Comparison of ENCODE assay signal across 34 cellular contexts in genomic region chr4:114398386-114398785, GRCh38.
"Had no signal": no experiment of that assay in that cellular context is flagged by ENCODE, and none has a peak within 500 bp of the region (broad histone marks: within the 10 kb centered on the region; RNA-seq: fewer than 3 reads in every experiment).

No MANE protein-coding gene starts in this region.

- H3K79me2 ChIP-seq: parathyroid adenoma had no signal

- DNase-seq: activated CD4-positive, alpha-beta memory T cell treated with anti-CD3 and anti-CD28 coated beads for 36 hours; activated CD4-positive, alpha-beta T cell treated with anti-CD3 and anti-CD28 coated beads, Interleukin-2, amount 10 ng/mL, durations not matched to agents 24 days and 14 days; activated CD4-positive, CD25-positive, alpha-beta regulatory T cell treated with anti-CD3 and anti-CD28 coated beads, Interleukin-2, amount 50 U/mL, for 72 hours; activated CD8-positive, alpha-beta memory T cell treated with anti-CD3 and anti-CD28 coated beads, Interleukin-2, amount 50 U/mL, for 4 hours; activated effector memory CD4-positive, alpha-beta T cell treated with anti-CD3 and anti-CD28 coated beads, Interleukin-2, amount 50 U/mL, for 16 hours; activated naive CD4-positive, alpha-beta T cell treated with anti-CD3 and anti-CD28 coated beads for 36 hours; activated naive CD8-positive, alpha-beta T cell treated with anti-CD3 and anti-CD28 coated beads for 36 hours; activated T-cell treated with anti-CD3 and anti-CD28 coated beads, Interleukin-2, amount 50 U/mL, for 1 hour; adrenal gland; cerebellar nuclear complex; colonic mucosa; effector CD8-positive, alpha-beta T cell; glutamatergic neuron; kidney; left ventricle myocardium inferior; occipital lobe; psoas muscle; stimulated activated CD4-positive, alpha-beta T cell treated with anti-CD3 and anti-CD28 coated beads, Interleukin-15, amount 100 ng/mL, for 24 hours; stimulated activated CD4-positive, alpha-beta T cell treated with anti-CD3 and anti-CD28 coated beads, Interleukin-2, amount 100 ng/mL, for 24 hours; stimulated activated naive B cell treated with anti-CD40 and anti-IgM and Interleukin-4, amounts not matched to agents 10 μg/mL and 1 μg/mL and 100 μg/mL, for 72 hours; stomach; T-helper 17 cell; T1000 had no signal

- H3K27ac ChIP-seq: adrenal gland, ascending aorta, cardiac muscle cell, colonic mucosa, epithelial cell of prostate, left ventricle myocardium inferior, parathyroid adenoma, psoas muscle, right atrium auricular region, stomach, thyroid gland, upper lobe of left lung, vagina had no signal

- H3K9me3 ChIP-seq: adrenal gland, ascending aorta, colonic mucosa, left ventricle myocardium inferior, psoas muscle, right atrium auricular region, stomach, thyroid gland, upper lobe of left lung, vagina had no signal

- H2AFZ ChIP-seq: parathyroid adenoma had no signal

- H3K4me3 ChIP-seq: adrenal gland, ascending aorta, cardiac muscle cell, colonic mucosa, left ventricle myocardium inferior, lung, psoas muscle, right atrium auricular region, stomach, thyroid gland, upper lobe of left lung, vagina had no signal

- H3K9ac ChIP-seq: parathyroid adenoma had no signal

- ATAC-seq: psoas muscle; stimulated activated naive B cell treated with anti-CD40 and anti-IgM and Interleukin-4, amounts not matched to agents 10 μg/mL and 1 μg/mL and 100 μg/mL, for 72 hours; T-helper 17 cell had no signal

- FAIRE-seq: endometrium, frontal cortex, kidney had no signal

- H3K27me3 ChIP-seq: adrenal gland, ascending aorta, cardiac muscle cell, colonic mucosa, right atrium auricular region, stomach, thyroid gland, upper lobe of left lung, vagina had no signal

- H3K4me1 ChIP-seq: adrenal gland, ascending aorta, colonic mucosa, left ventricle myocardium inferior, parathyroid adenoma, psoas muscle, right atrium auricular region, stomach, thyroid gland, upper lobe of left lung, vagina had no signal

- H3K36me3 ChIP-seq: adrenal gland, ascending aorta, cardiac muscle cell, colonic mucosa, left ventricle myocardium inferior, right atrium auricular region, stomach, thyroid gland, upper lobe of left lung, vagina had no signal
